12 cellular contexts compared by ENCODE assay signal in the genomic region with DNA sequence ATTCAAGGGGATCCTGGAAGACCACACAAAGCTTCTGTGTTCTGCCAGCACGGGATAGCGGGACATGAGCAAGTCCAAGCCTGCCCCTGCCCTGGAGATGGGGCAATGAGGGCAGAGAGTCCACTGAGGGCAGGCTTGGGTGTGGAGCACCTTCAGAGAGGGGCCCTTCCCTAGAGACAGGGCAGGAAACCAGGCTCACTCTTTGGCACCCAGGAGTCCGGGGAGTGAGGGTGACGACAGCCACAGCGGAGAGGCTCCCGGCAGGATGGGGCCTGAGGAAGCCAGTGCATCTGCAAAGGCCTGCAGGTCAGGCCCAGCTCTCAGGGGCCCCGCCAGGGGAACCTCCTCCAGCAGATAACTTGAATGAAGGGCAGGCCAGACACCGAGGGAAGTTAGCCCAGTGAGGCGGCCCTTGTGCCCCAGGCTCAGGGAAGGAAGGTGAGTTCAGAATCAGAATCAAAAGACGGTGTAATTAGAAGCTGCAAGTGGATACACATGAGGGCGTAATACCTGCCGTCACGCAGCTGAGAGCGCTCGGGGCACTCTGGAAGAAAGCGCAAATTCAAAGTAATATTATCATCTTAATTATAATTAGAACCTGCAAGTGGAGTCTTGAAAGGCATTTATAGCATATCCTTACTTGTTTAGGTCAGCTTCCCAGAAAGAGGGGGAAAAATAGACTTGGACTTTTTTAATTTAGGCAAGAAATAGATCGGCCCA.
DNase-seq lines count a peak whose midpoint lies in the region; ATAC-seq and TF ChIP-seq lines count a peak whose summit lies in the region.
"Had no signal": no experiment of that assay in that cellular context is flagged by ENCODE, and none has a peak within 500 bp of the region (broad histone marks: within the 10 kb centered on the region; RNA-seq: fewer than 3 reads in every experiment).

No MANE protein-coding gene starts in this region.

- H2AK5ac ChIP-seq in neuronal stem cell (ENCODE audit: low read depth, low read length), result no peak overlapping the region

- H3K23ac ChIP-seq in neuronal stem cell (ENCODE audit: low read depth, low read length, poor library complexity), result no peak overlapping the region

- WGBS in neuronal stem cell (ENCODE audit: extremely low coverage in 2 of 2, insufficient read length in 2 of 2, insufficient replicate concordance in 1 of 2), 2 donors, result no CpG with 5 or more reads among the region's 17 CpGs

- no peak overlapping the region for H3K9ac ChIP-seq in neuronal stem cell (ENCODE audit: low read depth, low read length, poor library complexity)

- peak overlapping the region; percentile 93 for H3K18ac ChIP-seq in neuronal stem cell (ENCODE audit: low read length)

- no peaks in the 10 kb centered on the region for H3K9me3 ChIP-seq in neuronal stem cell (replicated peaks in 1 of 2; ENCODE audit: control insufficient read depth in 2 of 2, insufficient read depth in 1 of 2, low read depth in 1 of 2, low read length in 2 of 2)
- no peaks in the 10 kb centered on the region for H3K9me3 ChIP-seq in uterus

- H3K4me2 ChIP-seq in neuronal stem cell (ENCODE audit: insufficient read depth, low read length, poor library complexity, severe bottlenecking), result no peak overlapping the region

- no peak overlapping the region for H2BK12ac ChIP-seq in neuronal stem cell (ENCODE audit: low read length)

- peak; percentile 83 for DNase-seq in epithelial cell of esophagus (ENCODE audit: low read depth)
- DNase-seq in neuronal stem cell (ENCODE audit: low spot score), result no peak
- DNase-seq in uterus, result no peak
- DNase-seq in islet precursor cell, result no peak
- DNase-seq in pons (ENCODE audit: low spot score), result no peak
- DNase-seq: activated effector memory CD4-positive, alpha-beta T cell treated with anti-CD3 and anti-CD28 coated beads, Interleukin-2, amount 50 U/mL, for 16 hours; stimulated activated CD4-positive, alpha-beta T cell treated with anti-CD3 and anti-CD28 coated beads, Interleukin-1b, Interleukin-23, amount 100 ng/mL, for 48 hours had no signal

- H3K36me3 ChIP-seq in neuronal stem cell (replicated peaks in 1 of 2; ENCODE audit: control insufficient read depth in 2 of 2, insufficient read depth in 2 of 2, low read length in 2 of 2), result no peaks in the 10 kb centered on the region
- no peaks in the 10 kb centered on the region for H3K36me3 ChIP-seq in uterus
- H3K36me3 ChIP-seq: cardiac muscle cell had no signal

- H4K91ac ChIP-seq in neuronal stem cell (ENCODE audit: low read depth, low read length, poor library complexity), result no peak overlapping the region

- H3K27me3 ChIP-seq in neuronal stem cell (ENCODE audit: control insufficient read depth in 3 of 3, insufficient read depth in 3 of 3, low read depth in 1 of 3, low read length in 3 of 3) (no peaks in the 10 kb centered on the region), uterus (no peaks in the 10 kb centered on the region)
- H3K27me3 ChIP-seq: cardiac muscle cell had no signal

- H3K4ac ChIP-seq in neuronal stem cell (ENCODE audit: low read length), result no peak overlapping the region

- H3K4me1 ChIP-seq in neuronal stem cell (ENCODE audit: control insufficient read depth in 2 of 2, insufficient read depth in 1 of 2, low read depth in 1 of 2, low read length in 2 of 2), result peaks cover 15 to 16% of the 10 kb centered on the region in 2 donors
- H3K4me1 ChIP-seq in uterus, result no peaks in the 10 kb centered on the region

- H3K79me1 ChIP-seq in neuronal stem cell (ENCODE audit: low read depth, low read length), result no peaks in the 10 kb centered on the region

- H3K27ac ChIP-seq in angular gyrus (ENCODE audit: low read depth, low read length) (peak overlapping the region; percentile 65), neuronal stem cell (replicated peaks; ENCODE audit: low read length) (peak overlapping the region; percentile 80), uterus (peak overlapping the region; percentile 64 to 69)
- H3K27ac ChIP-seq: cardiac muscle cell, SK-N-MC had no signal

- H4K8ac ChIP-seq in neuronal stem cell (ENCODE audit: low read depth, low read length), result no peak overlapping the region

- ATAC-seq in HG02981 (IDR thresholded peaks at IDR 0.05; ENCODE audit: unreplicated experiment), result no peak

- H2BK5ac ChIP-seq in neuronal stem cell (ENCODE audit: low read length), result no peak overlapping the region

- no peak overlapping the region for H2BK120ac ChIP-seq in neuronal stem cell (ENCODE audit: low read depth, low read length)

- H3K14ac ChIP-seq in neuronal stem cell (ENCODE audit: low read length), result no peak overlapping the region

- H2BK15ac ChIP-seq in neuronal stem cell (ENCODE audit: low read length), result peak overlapping the region; percentile 53

- H2AFZ ChIP-seq in neuronal stem cell (ENCODE audit: low read length), result peak overlapping the region; percentile 84

- TF ChIP-seq CTCF in epithelial cell of esophagus (IDR thresholded peaks at IDR 0.05; ENCODE audit: insufficient read depth, low read depth, low read length, missing control alignments) (peak; percentile 21), uterus (IDR thresholded peaks at IDR 0.05) (no peak)

- intact Hi-C loops in uterus (cut with DNase I; ENCODE audit: low total_unique reads), result no loop called here

- no peak for TF ChIP-seq POLR2A in uterus (IDR thresholded peaks at IDR 0.05)

- no peak overlapping the region for H3K4me3 ChIP-seq in epithelial cell of esophagus (ENCODE audit: low read length)
- H3K4me3 ChIP-seq in neuronal stem cell (ENCODE audit: low read length in 2 of 2), result peak overlapping the region in 1 of 2 donors; percentile 23
- no peak overlapping the region for H3K4me3 ChIP-seq in uterus
- H3K4me3 ChIP-seq: cardiac muscle cell, GM12878, SK-N-MC had no signal
